ENCODE assay signal across 18 cellular contexts in the genomic region with DNA sequence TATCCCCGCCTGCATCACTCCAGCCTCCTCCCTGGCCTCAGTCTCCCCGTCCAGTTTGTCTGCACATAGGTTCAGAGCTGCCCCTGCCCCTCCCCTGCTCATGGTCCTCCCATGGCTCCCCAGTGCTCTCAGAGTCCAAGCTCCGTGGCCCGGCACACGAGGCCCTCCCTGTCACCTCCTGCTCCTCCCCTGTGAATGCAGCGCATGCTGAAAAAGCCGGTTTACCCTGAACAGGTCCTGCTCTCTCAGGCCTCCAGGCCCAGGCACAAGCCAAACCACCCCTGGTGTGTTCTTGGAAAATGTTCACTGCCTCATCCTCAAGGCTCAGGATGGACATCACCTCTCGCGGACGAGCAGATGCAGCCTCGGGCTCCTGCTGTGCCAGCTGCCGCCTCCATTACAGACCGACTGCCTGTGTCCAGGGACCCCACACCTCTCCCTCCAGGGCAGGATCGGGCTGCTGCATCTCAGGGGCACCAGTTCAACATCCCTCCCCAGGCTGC. TPM values are rescaled to one million over a fixed set of nuclear protein-coding genes. Genes with fewer than 3 reads are reported as not detected.
DNase-seq lines count a peak whose midpoint lies in the region; ATAC-seq and TF ChIP-seq lines count a peak whose summit lies in the region.
"Had no signal": no experiment of that assay in that cellular context is flagged by ENCODE, and none has a peak within 500 bp of the region (broad histone marks: within the 10 kb centered on the region; RNA-seq: fewer than 3 reads in every experiment).

No MANE protein-coding gene starts in this region.

- DNase-seq in activated naive CD8-positive, alpha-beta T cell treated with anti-CD3 and anti-CD28 coated beads, Interleukin-2, amount 10 ng/mL, durations not matched to agents 7 days and 5 days: no peak
- no peak for DNase-seq in activated naive CD8-positive, alpha-beta T cell treated with anti-CD3 and anti-CD28 coated beads, Interleukin-2, amount 50 U/mL, for 24 hours
- DNase-seq in RWPE1 (ENCODE audit: low spot score): no peak
- DNase-seq in glutamatergic neuron: no peak
- DNase-seq in stimulated activated naive CD4-positive, alpha-beta T cell treated with Interleukin-2 at 50 U/mL for 16 hours (lab: John Stamatoyannopoulos, UW): no peak
- DNase-seq in UCSD-AML1 (lab: John Stamatoyannopoulos, UW; ENCODE audit: unreplicated experiment): no peak
- no peak for DNase-seq in T1000 (lab: John Stamatoyannopoulos, UW)
- DNase-seq: Calu3; CD8-positive, alpha-beta T cell; DMS79 treated with DMSO at 0.1 percent for 48 hours; GF-D8; HCEC 1CT; HFFc6; IMR-90 had no signal

- CTCF ChIA-PET in RWPE1 (lab: Yijun Ruan, JAX): interaction anchor here (0.7 kb wide), 1 partner anchor 31 kb away, joined by 3 read pairs; no protein-coding TSS in a partner anchor

- no peaks in the 10 kb centered on the region for H3K9me3 Mint-ChIP-seq in activated naive CD8-positive, alpha-beta T cell treated with anti-CD3 and anti-CD28 coated beads, Interleukin-2, amount 10 ng/mL, durations not matched to agents 7 days and 5 days
- H3K9me3 Mint-ChIP-seq in activated naive CD8-positive, alpha-beta T cell treated with anti-CD3 and anti-CD28 coated beads, Interleukin-2, amount 50 U/mL, for 24 hours: no peaks in the 10 kb centered on the region
- H3K9me3 Mint-ChIP-seq in glutamatergic neuron (ENCODE audit: unreplicated experiment): peaks cover 8% of the 10 kb centered on the region
- H3K9me3 Mint-ChIP-seq: CD8-positive, alpha-beta T cell; HFFc6 had no signal

- H3K36me3 Mint-ChIP-seq in activated naive CD8-positive, alpha-beta T cell treated with anti-CD3 and anti-CD28 coated beads, Interleukin-2, amount 10 ng/mL, durations not matched to agents 7 days and 5 days: peaks cover 5% of the 10 kb centered on the region
- no peaks in the 10 kb centered on the region for H3K36me3 Mint-ChIP-seq in activated naive CD8-positive, alpha-beta T cell treated with anti-CD3 and anti-CD28 coated beads, Interleukin-2, amount 50 U/mL, for 24 hours (ENCODE audit: low read depth)
- H3K36me3 Mint-ChIP-seq in glutamatergic neuron (ENCODE audit: unreplicated experiment): no peaks in the 10 kb centered on the region

- POLR2A ChIA-PET in activated naive CD8-positive, alpha-beta T cell treated with anti-CD3 and anti-CD28 coated beads, Interleukin-2, amount 10 ng/mL, durations not matched to agents 7 days and 5 days (lab: Charles Lee): interaction anchor here (0.6 kb wide), 1 partner anchor 40 kb away, joined by 5 read pairs; no protein-coding TSS in a partner anchor
- POLR2A ChIA-PET in RWPE1 (lab: Yijun Ruan, JAX; ENCODE audit: low non-redundant PET): no interaction called here

- H3K4me1 Mint-ChIP-seq in activated naive CD8-positive, alpha-beta T cell treated with anti-CD3 and anti-CD28 coated beads, Interleukin-2, amount 10 ng/mL, durations not matched to agents 7 days and 5 days: peaks cover 8% of the 10 kb centered on the region
- peaks cover 11% of the 10 kb centered on the region for H3K4me1 Mint-ChIP-seq in activated naive CD8-positive, alpha-beta T cell treated with anti-CD3 and anti-CD28 coated beads, Interleukin-2, amount 50 U/mL, for 24 hours
- peaks cover 11% of the 10 kb centered on the region for H3K4me1 Mint-ChIP-seq in glutamatergic neuron (ENCODE audit: low read depth, unreplicated experiment)

- peak overlapping the region; percentile 5 for H3K27ac Mint-ChIP-seq in activated naive CD8-positive, alpha-beta T cell treated with anti-CD3 and anti-CD28 coated beads, Interleukin-2, amount 10 ng/mL, durations not matched to agents 7 days and 5 days
- no peak overlapping the region for H3K27ac Mint-ChIP-seq in activated naive CD8-positive, alpha-beta T cell treated with anti-CD3 and anti-CD28 coated beads, Interleukin-2, amount 50 U/mL, for 24 hours
- peak overlapping the region; percentile 48 for H3K27ac Mint-ChIP-seq in glutamatergic neuron (ENCODE audit: unreplicated experiment)
- H3K27ac Mint-ChIP-seq: B cell, HFFc6 had no signal

- no peaks in the 10 kb centered on the region for H3K27me3 Mint-ChIP-seq in activated naive CD8-positive, alpha-beta T cell treated with anti-CD3 and anti-CD28 coated beads, Interleukin-2, amount 10 ng/mL, durations not matched to agents 7 days and 5 days
- H3K27me3 Mint-ChIP-seq in activated naive CD8-positive, alpha-beta T cell treated with anti-CD3 and anti-CD28 coated beads, Interleukin-2, amount 50 U/mL, for 24 hours: no peaks in the 10 kb centered on the region
- peaks cover 2% of the 10 kb centered on the region for H3K27me3 Mint-ChIP-seq in glutamatergic neuron (ENCODE audit: unreplicated experiment)
- H3K27me3 Mint-ChIP-seq: B cell had no signal

- H3K27ac ChIP-seq in RWPE1: peak overlapping the region; percentile 11; the same call in 1 of the 2 replicates
- H3K27ac ChIP-seq: BLaER1 treated with 17β-estradiol and CSF1 and Interleukin-3, amounts not matched to agents 10 nM and 100 nM had no signal

- no peak overlapping the region for H3K4me3 Mint-ChIP-seq in activated naive CD8-positive, alpha-beta T cell treated with anti-CD3 and anti-CD28 coated beads, Interleukin-2, amount 10 ng/mL, durations not matched to agents 7 days and 5 days
- no peak overlapping the region for H3K4me3 Mint-ChIP-seq in activated naive CD8-positive, alpha-beta T cell treated with anti-CD3 and anti-CD28 coated beads, Interleukin-2, amount 50 U/mL, for 24 hours
- H3K4me3 Mint-ChIP-seq in glutamatergic neuron (ENCODE audit: unreplicated experiment): no peak overlapping the region
- H3K4me3 Mint-ChIP-seq: B cell; CD8-positive, alpha-beta T cell; HFFc6 had no signal

- no peak for ATAC-seq in activated naive CD8-positive, alpha-beta T cell treated with anti-CD3 and anti-CD28 coated beads, Interleukin-2, amount 10 ng/mL, durations not matched to agents 7 days and 5 days (ENCODE audit: low read depth)
- ATAC-seq in activated naive CD8-positive, alpha-beta T cell treated with anti-CD3 and anti-CD28 coated beads, Interleukin-2, amount 50 U/mL, for 24 hours: no peak
- ATAC-seq: CD8-positive, alpha-beta T cell had no signal

- TF ChIP-seq CTCF in RWPE1 (conservative IDR thresholded peaks at IDR 0.05; ENCODE audit: low read depth) (no peak), glutamatergic neuron (IDR thresholded peaks at IDR 0.05; ENCODE audit: partially characterized antibody, unreplicated experiment) (no peak)

RNA-seq across cellular contexts. Expression of a gene that starts 13.0 kb away (rescaled TPM):
- 100 to 1,000 TPM; 285 to 303 TPM for total RNA-seq in activated naive CD8-positive, alpha-beta T cell treated with anti-CD3 and anti-CD28 coated beads, Interleukin-2, amount 10 ng/mL, durations not matched to agents 7 days and 5 days
- 6.5 TPM for total RNA-seq in glutamatergic neuron (ENCODE audit: unreplicated experiment)

RNA-seq across cellular contexts. Expression of a gene that starts 25.4 kb away (rescaled TPM):
- 10 to 100 TPM; 24.8 to 26.1 TPM for total RNA-seq in activated naive CD8-positive, alpha-beta T cell treated with anti-CD3 and anti-CD28 coated beads, Interleukin-2, amount 10 ng/mL, durations not matched to agents 7 days and 5 days
- 11.9 TPM for total RNA-seq in glutamatergic neuron (ENCODE audit: unreplicated experiment)

RNA-seq across cellular contexts. Expression of a gene that starts 25.9 kb away (rescaled TPM):
- total RNA-seq in activated naive CD8-positive, alpha-beta T cell treated with anti-CD3 and anti-CD28 coated beads, Interleukin-2, amount 10 ng/mL, durations not matched to agents 7 days and 5 days: under 1 TPM in 1 of 2 experiments, not detected in 1; 0.30 TPM
- total RNA-seq in glutamatergic neuron (ENCODE audit: unreplicated experiment): not detected
- total RNA-seq: A172; B cell; Calu3; CD8-positive, alpha-beta T cell; H1; HFFc6; IMR-90 had no signal

RNA-seq across cellular contexts. Expression of a gene that starts 53.0 kb away (rescaled TPM):
- 10 to 100 TPM; 75.8 to 75.9 TPM for total RNA-seq in activated naive CD8-positive, alpha-beta T cell treated with anti-CD3 and anti-CD28 coated beads, Interleukin-2, amount 10 ng/mL, durations not matched to agents 7 days and 5 days
- 213 TPM for total RNA-seq in glutamatergic neuron (ENCODE audit: unreplicated experiment)

RNA-seq across cellular contexts. Expression of a gene that starts 55.2 kb away (rescaled TPM):
- total RNA-seq in activated naive CD8-positive, alpha-beta T cell treated with anti-CD3 and anti-CD28 coated beads, Interleukin-2, amount 10 ng/mL, durations not matched to agents 7 days and 5 days: under 1 TPM; 0.14 to 0.17 TPM
- 21.7 TPM for total RNA-seq in glutamatergic neuron (ENCODE audit: unreplicated experiment)
- total RNA-seq: A172; B cell; Calu3; CD8-positive, alpha-beta T cell had no signal

Comparison
In these comparisons a context has a peak if more than half of its experiments do, and no peak if none do; other contexts are left out.
1. RNA of a gene that starts 13.0 kb away (total RNA-seq): 285 to 303 TPM in activated naive CD8-positive, alpha-beta T cell treated with anti-CD3 and anti-CD28 coated beads, Interleukin-2, amount 10 ng/mL, durations not matched to agents 7 days and 5 days; 6.5 TPM in glutamatergic neuron (single experiment); every median in the first group is over 10 times any median in the second.